ENCODE assay signal across 8 cellular contexts in genomic region chr2:20650880-20651730, GRCh38. TPM values are rescaled to one million over a fixed set of nuclear protein-coding genes. Genes with fewer than 3 reads are reported as not detected.
DNase-seq lines count a peak whose midpoint lies in the region; ATAC-seq and TF ChIP-seq lines count a peak whose summit lies in the region.

A gene with protein sequence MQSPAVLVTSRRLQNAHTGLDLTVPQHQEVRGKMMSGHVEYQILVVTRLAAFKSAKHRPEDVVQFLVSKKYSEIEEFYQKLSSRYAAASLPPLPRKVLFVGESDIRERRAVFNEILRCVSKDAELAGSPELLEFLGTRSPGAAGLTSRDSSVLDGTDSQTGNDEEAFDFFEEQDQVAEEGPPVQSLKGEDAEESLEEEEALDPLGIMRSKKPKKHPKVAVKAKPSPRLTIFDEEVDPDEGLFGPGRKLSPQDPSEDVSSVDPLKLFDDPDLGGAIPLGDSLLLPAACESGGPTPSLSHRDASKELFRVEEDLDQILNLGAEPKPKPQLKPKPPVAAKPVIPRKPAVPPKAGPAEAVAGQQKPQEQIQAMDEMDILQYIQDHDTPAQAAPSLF (minus strand): TSS chr2:20651098. CDS start chr2:20651063, 35 bp downstream.

- H3K27ac ChIP-seq in KOPT-K1 (ENCODE audit: low read depth, low read length, poor library complexity, severe bottlenecking) (peak within 1 kb of the TSS; percentile 44), foreskin keratinocyte (peak within 1 kb of the TSS; percentile 83), neuronal stem cell (replicated peaks; ENCODE audit: low read length) (no peak within 1 kb of the TSS), substantia nigra (ENCODE audit: low read depth, low read length, poor library complexity, severe bottlenecking) (peak within 1 kb of the TSS; percentile 92)

- peak; percentile 100 for TF ChIP-seq CTCF in foreskin keratinocyte (conservative IDR thresholded peaks at IDR 0.05)

- peak within 1 kb of the TSS; percentile 84 to 89 for H3K4me3 ChIP-seq in neuronal stem cell (ENCODE audit: low read length in 2 of 2)

- H2BK5ac ChIP-seq in neuronal stem cell (ENCODE audit: low read length), result peak within 1 kb of the TSS; percentile 58

- H3K4me2 ChIP-seq in neuronal stem cell (ENCODE audit: insufficient read depth, low read length, poor library complexity, severe bottlenecking), result peak within 1 kb of the TSS; percentile 78

- H2BK12ac ChIP-seq in neuronal stem cell (ENCODE audit: low read length), result peak within 1 kb of the TSS; percentile 60

- H2BK15ac ChIP-seq in neuronal stem cell (ENCODE audit: low read length), result peak within 1 kb of the TSS; percentile 93

- H3K36me3 ChIP-seq in KOPT-K1 (ENCODE audit: insufficient read depth, low read length), result no peaks in the 10 kb centered on the region
- no peaks in the 10 kb centered on the region for H3K36me3 ChIP-seq in neuronal stem cell (replicated peaks in 1 of 2; ENCODE audit: control insufficient read depth in 2 of 2, insufficient read depth in 2 of 2, low read length in 2 of 2)

- H2AFZ ChIP-seq in neuronal stem cell (ENCODE audit: low read length), result peak within 1 kb of the TSS; percentile 96

- no CpG with 5 or more reads among the region's 71 CpGs for WGBS in neuronal stem cell (ENCODE audit: extremely low coverage in 2 of 2, insufficient read length in 2 of 2, insufficient replicate concordance in 1 of 2), 2 donors

- H3K9me3 ChIP-seq in KOPT-K1 (ENCODE audit: insufficient read depth, low read length, poor library complexity, severe bottlenecking), result no peaks in the 10 kb centered on the region
- H3K9me3 ChIP-seq in neuronal stem cell (replicated peaks in 1 of 2; ENCODE audit: control insufficient read depth in 2 of 2, insufficient read depth in 1 of 2, low read depth in 1 of 2, low read length in 2 of 2), result no peaks in the 10 kb centered on the region

- H3K4ac ChIP-seq in neuronal stem cell (ENCODE audit: low read length), result peak within 1 kb of the TSS; percentile 66

- no peaks in the 10 kb centered on the region for H3K79me1 ChIP-seq in neuronal stem cell (ENCODE audit: low read depth, low read length)

- H2AK5ac ChIP-seq in neuronal stem cell (ENCODE audit: low read depth, low read length), result peak within 1 kb of the TSS; percentile 92

- DNase-seq in EL (peak; percentile 77), SHP77 (lab: John Stamatoyannopoulos, UW) (peak; percentile 64 to 71), activated gamma-delta T cell treated with Interleukin-2 at 50 U/mL for 16 hours (peak; percentile 86), foreskin keratinocyte (peak; percentile 31 to 51), neuronal stem cell (ENCODE audit: low spot score) (peak; percentile 81), substantia nigra (lab: John Stamatoyannopoulos, UW) (peak in 48 of 49 donors; percentile 22 to 95 (median 74))

- peak within 1 kb of the TSS; percentile 98 for H3K18ac ChIP-seq in neuronal stem cell (ENCODE audit: low read length)

- H2BK120ac ChIP-seq in neuronal stem cell (ENCODE audit: low read depth, low read length), result no peak within 1 kb of the TSS

- H4K91ac ChIP-seq in neuronal stem cell (ENCODE audit: low read depth, low read length, poor library complexity), result peak within 1 kb of the TSS; percentile 68

- ATAC-seq in GM21737 (IDR thresholded peaks at IDR 0.05; ENCODE audit: unreplicated experiment) (peak; percentile 97), foreskin keratinocyte (peak; percentile 93)

- H4K8ac ChIP-seq in neuronal stem cell (ENCODE audit: low read depth, low read length), result no peak within 1 kb of the TSS

- peaks cover 8% of the 10 kb centered on the region for H3K27me3 ChIP-seq in foreskin keratinocyte
- H3K27me3 ChIP-seq in neuronal stem cell (ENCODE audit: control insufficient read depth in 3 of 3, insufficient read depth in 3 of 3, low read depth in 1 of 3, low read length in 3 of 3), result peaks cover 0 to 27% (median 2%) of the 10 kb centered on the region in 3 experiments

- H3K4me1 ChIP-seq in foreskin keratinocyte, result peaks cover 8% of the 10 kb centered on the region
- H3K4me1 ChIP-seq in neuronal stem cell (ENCODE audit: control insufficient read depth in 2 of 2, insufficient read depth in 1 of 2, low read depth in 1 of 2, low read length in 2 of 2), result peaks cover 6 to 24% of the 10 kb centered on the region in 2 donors

- peak within 1 kb of the TSS; percentile 66 for H3K14ac ChIP-seq in neuronal stem cell (ENCODE audit: low read length)

- H3K9ac ChIP-seq in neuronal stem cell (ENCODE audit: low read depth, low read length, poor library complexity), result peak within 1 kb of the TSS; percentile 91

- peak within 1 kb of the TSS; percentile 44 for H3K23ac ChIP-seq in neuronal stem cell (ENCODE audit: low read depth, low read length, poor library complexity)

RNA-seq across cellular contexts. Expression of the gene that starts here (rescaled TPM):
- 21.0 and 23.8 TPM in 2 replicates for total RNA-seq in foreskin keratinocyte
- polyA plus RNA-seq in foreskin keratinocyte, result 21.8 and 23.1 TPM in 2 replicates
- 13.1 TPM for polyA plus RNA-seq in neuronal stem cell (2013, experiment 1 of 2)
- polyA plus RNA-seq in neuronal stem cell (2013, experiment 2 of 2), result 12.9 TPM
